Comparison of ENCODE assay signal across 8 cellular contexts in the genomic region with DNA sequence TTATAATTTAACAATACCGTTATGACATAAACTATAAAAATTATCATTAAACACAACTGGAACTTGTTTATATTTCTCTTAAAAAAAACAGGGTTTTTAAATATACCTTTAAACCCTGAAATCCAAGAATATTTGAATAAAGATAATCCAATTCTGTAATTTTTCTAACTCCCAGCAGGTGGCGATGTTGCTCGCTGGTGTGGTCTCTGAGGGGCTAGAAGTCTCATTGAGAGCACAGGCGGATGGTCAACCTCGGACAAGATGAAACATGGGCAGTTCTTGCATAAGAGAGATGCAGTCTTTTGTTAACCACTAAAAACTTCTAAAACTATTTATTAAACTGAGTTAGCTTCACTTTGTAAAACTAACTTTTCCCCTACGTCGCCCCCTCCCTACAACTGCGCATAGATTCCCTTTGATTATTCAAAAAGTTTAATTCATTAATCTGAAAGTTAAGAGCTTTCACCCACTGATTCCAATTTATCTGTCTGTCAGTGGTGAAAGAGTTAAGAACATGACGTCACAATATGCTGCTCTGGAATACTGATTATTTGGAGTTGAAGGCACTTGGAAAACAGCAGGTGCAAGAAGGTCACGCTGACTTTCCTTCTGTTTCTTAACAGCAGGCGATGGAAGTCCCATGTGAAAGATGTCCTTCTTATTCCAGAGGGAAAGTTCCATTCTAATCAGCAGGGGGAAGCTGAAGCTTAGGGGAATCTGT. TPM values are rescaled to one million over a fixed set of nuclear protein-coding genes. Genes with fewer than 3 reads are reported as not detected.
DNase-seq lines count a peak whose midpoint lies in the region; ATAC-seq and TF ChIP-seq lines count a peak whose summit lies in the region.

No MANE protein-coding gene starts in this region.

- ATAC-seq in aorta (ENCODE audit: low FRiP score) (no peak), GM19328 (IDR thresholded peaks at IDR 0.05; ENCODE audit: unreplicated experiment) (no peak)

- no peaks in the 10 kb centered on the region for H3K36me3 ChIP-seq in aorta (ENCODE audit: control insufficient read depth in 1 of 2, insufficient read depth in 2 of 2, low read length in 1 of 2)

- intact Hi-C loops in aorta (cut with DNase I), result loop anchor here (2.0 to 10.0 kb wide), 4 partner anchors 137 to 295 kb away; a partner anchor contains a TSS

- peaks cover 1% of the 10 kb centered on the region for H3K9me3 ChIP-seq in aorta (ENCODE audit: control insufficient read depth, low read length)

- H3K4me3 ChIP-seq in fibroblast of pulmonary artery (replicated peaks; ENCODE audit: low read depth, low read length), result no peak overlapping the region
- no peak overlapping the region for H3K4me3 ChIP-seq in aorta (ENCODE audit: low read length in 2 of 2)

- H3K27me3 ChIP-seq in aorta (ENCODE audit: control insufficient read depth in 1 of 2, insufficient read depth in 2 of 2, low read length in 1 of 2), result no peaks in the 10 kb centered on the region

- H3K27me3 Mint-ChIP-seq in neural crest cell (ENCODE audit: low read depth), result no peaks in the 10 kb centered on the region

- TF ChIP-seq CTCF in AG09319 (IDR thresholded peaks at IDR 0.05; ENCODE audit: low read depth, low read length) (peak; percentile 78), GM13977 (IDR thresholded peaks at IDR 0.05; ENCODE audit: extremely low read depth, insufficient read depth, missing control alignments) (peak; percentile 72), fibroblast of pulmonary artery (IDR thresholded peaks at IDR 0.05; ENCODE audit: low read length, missing control alignments) (peak; percentile 79), neural crest cell (conservative IDR thresholded peaks at IDR 0.05) (peak; percentile 92)

- no peak overlapping the region for H3K27ac Mint-ChIP-seq in neural crest cell (ENCODE audit: unreplicated experiment)

- peak; percentile 30 for DNase-seq in AG09319 (ENCODE audit: extremely low read depth, low read depth)
- peak; percentile 27 for DNase-seq in GM13977 (ENCODE audit: low spot score)
- peak; percentile 49 for DNase-seq in NCI-H2227 treated with DMSO at 0.1 percent for 48 hours (lab: John Stamatoyannopoulos, UW)
- peak; percentile 20 for DNase-seq in activated T-cell treated with anti-CD3 and anti-CD28 coated beads, Interleukin-2, amount 50 U/mL, for 1 hour
- DNase-seq in fibroblast of pulmonary artery (ENCODE audit: low read depth), result peak; percentile 82
- DNase-seq in neural crest cell (ENCODE audit: low read depth, low spot score), result peak; percentile 69
- DNase-seq in aorta, result peak; percentile 59 to 82

- H3K27ac ChIP-seq in aorta (ENCODE audit: low read depth in 1 of 2, low read length in 2 of 2), result no peak overlapping the region

- H3K4me1 Mint-ChIP-seq in neural crest cell, result peaks cover 11% of the 10 kb centered on the region

- in situ Hi-C loops in GM13977 (cut with MboI; ENCODE audit: low pct_unique_long_range_greater_than_20kb, low sequenced_read_pairs, unreplicated experiment), result no loop called here

- WGBS in aorta, 2 donors, result 40 to 44% methylated on average over 11 of the region's 11 CpGs

- H3K9me3 Mint-ChIP-seq in neural crest cell, result peaks cover 10% of the 10 kb centered on the region

- no peak overlapping the region for H3K4me3 Mint-ChIP-seq in neural crest cell

- H3K4me1 ChIP-seq in aorta (ENCODE audit: control insufficient read depth in 1 of 2, insufficient read depth in 2 of 2, low read length in 2 of 2), result no peaks in the 10 kb centered on the region

- H3K36me3 Mint-ChIP-seq in neural crest cell (ENCODE audit: low read depth), result peaks cover 9% of the 10 kb centered on the region

RNA-seq across cellular contexts. Expression of a gene that starts 29.5 kb away (rescaled TPM):
- not detected in 2 replicates for total RNA-seq in neural crest cell
- under 1 TPM in 1 of 2 donors, not detected in 1; 0.16 TPM for total RNA-seq in aorta
- not detected for polyA plus RNA-seq in aorta

Comparison
In these comparisons a context has a peak if more than half of its experiments do, and no peak if none do; other contexts are left out.
1. DNase-seq: peak in every context shown above with its lines; median percentile 82 in fibroblast of pulmonary artery; 70 in aorta; 69 in neural crest cell; 49 in NCI-H2227 treated with DMSO at 0.1 percent for 48 hours; 30 in AG09319; 27 in GM13977; 20 in activated T-cell treated with anti-CD3 and anti-CD28 coated beads, Interleukin-2, amount 50 U/mL, for 1 hour.